ENCODE assay signal across 8 cellular contexts in genomic region chr7:23472974-23473847, GRCh38. TPM values are rescaled to one million over a fixed set of nuclear protein-coding genes. Genes with fewer than 3 reads are reported as not detected.
DNase-seq lines count a peak whose midpoint lies in the region; ATAC-seq and TF ChIP-seq lines count a peak whose summit lies in the region.

No MANE protein-coding gene starts in this region.

- peaks cover 99% of the 10 kb centered on the region for H3K27me3 ChIP-seq in adrenal gland
- peaks cover 76% of the 10 kb centered on the region for H3K27me3 ChIP-seq in prostate gland (replicated peaks; ENCODE audit: insufficient read depth)
- peaks cover 48 to 100% (median 69%) of the 10 kb centered on the region in 4 donors for H3K27me3 ChIP-seq in esophagus squamous epithelium

- peaks cover under 1% of the 10 kb centered on the region for H3K36me3 Mint-ChIP-seq in activated naive CD8-positive, alpha-beta T cell treated with anti-CD3 and anti-CD28 coated beads for 36 hours
- peaks cover 5 to 7% of the 10 kb centered on the region in 2 donors for H3K36me3 Mint-ChIP-seq in naive B cell

- H3K4me1 ChIP-seq in adrenal gland (replicated peaks in 1 of 2) (peaks cover 13 to 35% of the 10 kb centered on the region in 2 donors), prostate gland (replicated peaks) (peaks cover 9% of the 10 kb centered on the region), esophagus squamous epithelium (peaks cover 38 to 48% (median 43%) of the 10 kb centered on the region in 3 donors)

- H3K4me3 ChIP-seq in adrenal gland (no peak overlapping the region), prostate gland (no peak overlapping the region), esophagus squamous epithelium (peak overlapping the region in 2 of 4 donors; percentile 48 to 62)

- no peaks in the 10 kb centered on the region for H3K9me3 Mint-ChIP-seq in activated naive CD8-positive, alpha-beta T cell treated with anti-CD3 and anti-CD28 coated beads for 36 hours
- peaks cover 0 to 18% (median 3%) of the 10 kb centered on the region in 7 donors for H3K9me3 Mint-ChIP-seq in naive B cell

- H3K9me3 ChIP-seq in adrenal gland (replicated peaks in 1 of 3) (no peaks in the 10 kb centered on the region), prostate gland (no peaks in the 10 kb centered on the region), esophagus squamous epithelium (no peaks in the 10 kb centered on the region)

- TF ChIP-seq CTCF in adrenal gland (IDR thresholded peaks at IDR 0.05) (no peak), prostate gland (IDR thresholded peaks at IDR 0.05) (no peak), esophagus squamous epithelium (IDR thresholded peaks at IDR 0.05) (no peak)

- intact Hi-C loops in adrenal gland (cut with DNase I) (loop anchor here in 1 of 2 donors (5.0 kb wide), 1 partner anchor 201 kb away; no protein-coding TSS in a partner anchor), prostate gland (cut with DNase I) (no loop called here), esophagus squamous epithelium (cut with DNase I) (loop anchor here (10.0 kb wide), 1 partner anchor 198 kb away; no protein-coding TSS in a partner anchor)

- H3K27ac Mint-ChIP-seq in activated naive CD8-positive, alpha-beta T cell treated with anti-CD3 and anti-CD28 coated beads for 36 hours, result no peak overlapping the region
- H3K27ac Mint-ChIP-seq in naive B cell, result peak overlapping the region in 4 of 6 donors; percentile 64 to 91 (median 80)

- 15 to 26% (median 21%) methylated on average over 8 to 16 of the region's 16 CpGs for WGBS in adrenal gland, 4 donors
- WGBS in prostate gland, result 12% methylated on average over 16 of the region's 16 CpGs
- 29 to 47% methylated on average over 8 of the region's 16 CpGs for WGBS in esophagus squamous epithelium, 2 donors

- H3K27ac ChIP-seq in adrenal gland (no peak overlapping the region), prostate gland (no peak overlapping the region), esophagus squamous epithelium (no peak overlapping the region)

- H3K36me3 ChIP-seq in adrenal gland (replicated peaks in 1 of 2) (no peaks in the 10 kb centered on the region), prostate gland (no peaks in the 10 kb centered on the region), esophagus squamous epithelium (no peaks in the 10 kb centered on the region)

- peaks cover 29% of the 10 kb centered on the region for H3K4me1 Mint-ChIP-seq in activated naive CD8-positive, alpha-beta T cell treated with anti-CD3 and anti-CD28 coated beads for 36 hours
- peaks cover 22 to 32% (median 31%) of the 10 kb centered on the region in 3 donors for H3K4me1 Mint-ChIP-seq in naive B cell

- TF ChIP-seq POLR2A in adrenal gland (IDR thresholded peaks at IDR 0.05), result no peak
- TF ChIP-seq POLR2A in prostate gland (IDR thresholded peaks at IDR 0.05), result no peak
- no peak for TF ChIP-seq POLR2A in esophagus squamous epithelium (IDR thresholded peaks at IDR 0.05)

- H3K27me3 Mint-ChIP-seq in activated naive CD8-positive, alpha-beta T cell treated with anti-CD3 and anti-CD28 coated beads for 36 hours, result peaks cover 73% of the 10 kb centered on the region
- peaks cover 50 to 55% (median 51%) of the 10 kb centered on the region in 3 donors for H3K27me3 Mint-ChIP-seq in naive B cell

- peak overlapping the region; percentile 52 for H3K4me3 Mint-ChIP-seq in activated naive CD8-positive, alpha-beta T cell treated with anti-CD3 and anti-CD28 coated beads for 36 hours
- peak overlapping the region in 6 of 8 donors; percentile 15 to 67 (median 48) for H3K4me3 Mint-ChIP-seq in naive B cell

- peak; percentile 13 for DNase-seq in EL
- peak; percentile 66 for DNase-seq in NAMALWA (ENCODE audit: low spot score)
- no peak for DNase-seq in activated naive CD8-positive, alpha-beta T cell treated with anti-CD3 and anti-CD28 coated beads for 36 hours
- DNase-seq in naive B cell, result no peak
- no peak for DNase-seq in adrenal gland
- DNase-seq in prostate gland (ENCODE audit: low spot score), result no peak
- DNase-seq in esophagus squamous epithelium (lab: John Stamatoyannopoulos, UW), result no peak
- no peak for DNase-seq in GM19240 (ENCODE audit: insufficient read length, low spot score)

- ATAC-seq in naive B cell (ENCODE audit: low read depth in 2 of 2), result no peak

RNA-seq across cellular contexts. Expression of gene IGF2BP3, which starts 2.9 kb away (rescaled TPM):
- total RNA-seq in activated naive CD8-positive, alpha-beta T cell treated with anti-CD3 and anti-CD28 coated beads for 36 hours, result under 1 TPM; 0.41 to 0.70 TPM
- 1 to 10 TPM in 2 of 6 donors, under 1 TPM in 3, not detected in 1; 0.35 to 1.8 (median 0.75) TPM for polyA plus RNA-seq in naive B cell (ENCODE audit: low read depth in 6 of 6)
- 1 to 10 TPM in 2 of 8 donors, under 1 TPM in 4, not detected in 2; 0.14 to 6.0 (median 0.72) TPM for total RNA-seq in adrenal gland
- under 1 TPM in 2 of 3 donors, not detected in 1; 0.03 to 0.09 TPM for polyA plus RNA-seq in adrenal gland
- total RNA-seq in prostate gland, result 1 to 10 TPM in 1 of 2 donors, not detected in 1; 9.6 TPM
- total RNA-seq in esophagus squamous epithelium, result 1 to 10 TPM; 1.3 to 9.3 (median 7.2) TPM

RNA-seq across cellular contexts. Expression of gene TRA2A, which starts 58.6 kb away (rescaled TPM):
- 100 to 1,000 TPM; 102 to 104 TPM for total RNA-seq in activated naive CD8-positive, alpha-beta T cell treated with anti-CD3 and anti-CD28 coated beads for 36 hours
- polyA plus RNA-seq in naive B cell (ENCODE audit: low read depth in 6 of 6), result 10 to 100 TPM; 47.2 to 82.3 (median 55.9) TPM
- 10 to 100 TPM; 13.2 to 69.1 (median 60.2) TPM for total RNA-seq in adrenal gland
- 100 to 1,000 TPM; 128 to 190 (median 134) TPM for polyA plus RNA-seq in adrenal gland
- 10 to 100 TPM; 34.3 to 46.0 TPM for total RNA-seq in prostate gland
- 10 to 100 TPM; 23.7 to 54.0 (median 38.9) TPM for total RNA-seq in esophagus squamous epithelium

Comparison
In these comparisons a context has a peak if more than half of its experiments do, and no peak if none do; other contexts are left out.
1. DNase-seq: peak in EL (single experiment) and NAMALWA (single experiment); none in activated naive CD8-positive, alpha-beta T cell treated with anti-CD3 and anti-CD28 coated beads for 36 hours (single experiment), naive B cell (single experiment), adrenal gland (0 of 7), prostate gland (single experiment), esophagus squamous epithelium (single experiment) and GM19240 (single experiment).